In genomic region chr1:94071391-94071790, GRCh38 we compare ENCODE assay signal across 25 cellular contexts. TPM values are rescaled to one million over a fixed set of nuclear protein-coding genes. Genes with fewer than 3 reads are reported as not detected.
"Had no signal": no experiment of that assay in that cellular context is flagged by ENCODE, and none has a peak within 500 bp of the region (broad histone marks: within the 10 kb centered on the region; RNA-seq: fewer than 3 reads in every experiment).

No MANE protein-coding gene starts in this region.

- H3K27me3 ChIP-seq: cardiac muscle cell, colonic mucosa, gastrocnemius medialis, right atrium auricular region, suprapubic skin, tibial nerve had no signal

- DNase-seq: activated CD4-positive, alpha-beta T cell treated with anti-CD3 and anti-CD28 coated beads for 4 hours; activated CD4-positive, alpha-beta T cell treated with anti-CD3 and anti-CD28 coated beads, Interleukin-2, amount 50 U/mL, for 4 hours; activated CD8-positive, alpha-beta memory T cell treated with anti-CD3 and anti-CD28 coated beads for 24 hours; activated effector memory CD4-positive, alpha-beta T cell treated with Interleukin-2 at 50 U/mL for 16 hours; activated naive CD4-positive, alpha-beta T cell treated with Interleukin-2 at 50 U/mL for 16 hours; anterior cingulate cortex; cerebellar nuclear complex; colonic mucosa; effector CD8-positive, alpha-beta T cell; erythroblast; gastrocnemius medialis; hippocampal formation; left cardiac atrium; naive thymus-derived CD8-positive, alpha-beta T cell; occipital lobe; stimulated activated CD4-positive, alpha-beta T cell treated with anti-CD3 and anti-CD28 coated beads, Interleukin-15, amount 100 ng/mL, for 24 hours; stimulated activated CD4-positive, alpha-beta T cell treated with anti-CD3 and anti-CD28 coated beads, Interleukin-2, amount 100 ng/mL, for 24 hours; stimulated activated naive B cell treated with anti-CD40 and anti-IgM and Interleukin-4, amounts not matched to agents 10 μg/mL and 1 μg/mL and 100 μg/mL, for 72 hours had no signal

- H3K27ac ChIP-seq: cardiac muscle cell, colonic mucosa, gastrocnemius medialis, neural progenitor cell, right atrium auricular region, suprapubic skin, tibial nerve had no signal

- H3K4me1 ChIP-seq: suprapubic skin had no signal

- H3K36me3 ChIP-seq: cardiac muscle cell, colonic mucosa, gastrocnemius medialis, neural progenitor cell, right atrium auricular region, suprapubic skin, tibial nerve had no signal

- H3K9ac ChIP-seq: neural progenitor cell had no signal

- H2AFZ ChIP-seq: neural progenitor cell had no signal

- H3K9me3 ChIP-seq: colonic mucosa, gastrocnemius medialis, right atrium auricular region, suprapubic skin, tibial nerve had no signal

- ATAC-seq: gastrocnemius medialis; left cardiac atrium; naive thymus-derived CD8-positive, alpha-beta T cell; stimulated activated naive B cell treated with anti-CD40 and anti-IgM and Interleukin-4, amounts not matched to agents 10 μg/mL and 1 μg/mL and 100 μg/mL, for 72 hours had no signal

- H3K4me3 ChIP-seq: cardiac muscle cell, colonic mucosa, gastrocnemius medialis, neural progenitor cell, right atrium auricular region, suprapubic skin, tibial nerve had no signal

- H3K4me2 ChIP-seq: neural progenitor cell had no signal

- FAIRE-seq: endometrium, keratinocyte had no signal

RNA-seq across cellular contexts. Expression of gene ABCA4, which starts 49.6 kb away (rescaled TPM):
- total RNA-seq: cardiac muscle cell; gastrocnemius medialis; naive thymus-derived CD8-positive, alpha-beta T cell had no signal
- polyA plus RNA-seq: naive thymus-derived CD8-positive, alpha-beta T cell had no signal
